In the genomic region with DNA sequence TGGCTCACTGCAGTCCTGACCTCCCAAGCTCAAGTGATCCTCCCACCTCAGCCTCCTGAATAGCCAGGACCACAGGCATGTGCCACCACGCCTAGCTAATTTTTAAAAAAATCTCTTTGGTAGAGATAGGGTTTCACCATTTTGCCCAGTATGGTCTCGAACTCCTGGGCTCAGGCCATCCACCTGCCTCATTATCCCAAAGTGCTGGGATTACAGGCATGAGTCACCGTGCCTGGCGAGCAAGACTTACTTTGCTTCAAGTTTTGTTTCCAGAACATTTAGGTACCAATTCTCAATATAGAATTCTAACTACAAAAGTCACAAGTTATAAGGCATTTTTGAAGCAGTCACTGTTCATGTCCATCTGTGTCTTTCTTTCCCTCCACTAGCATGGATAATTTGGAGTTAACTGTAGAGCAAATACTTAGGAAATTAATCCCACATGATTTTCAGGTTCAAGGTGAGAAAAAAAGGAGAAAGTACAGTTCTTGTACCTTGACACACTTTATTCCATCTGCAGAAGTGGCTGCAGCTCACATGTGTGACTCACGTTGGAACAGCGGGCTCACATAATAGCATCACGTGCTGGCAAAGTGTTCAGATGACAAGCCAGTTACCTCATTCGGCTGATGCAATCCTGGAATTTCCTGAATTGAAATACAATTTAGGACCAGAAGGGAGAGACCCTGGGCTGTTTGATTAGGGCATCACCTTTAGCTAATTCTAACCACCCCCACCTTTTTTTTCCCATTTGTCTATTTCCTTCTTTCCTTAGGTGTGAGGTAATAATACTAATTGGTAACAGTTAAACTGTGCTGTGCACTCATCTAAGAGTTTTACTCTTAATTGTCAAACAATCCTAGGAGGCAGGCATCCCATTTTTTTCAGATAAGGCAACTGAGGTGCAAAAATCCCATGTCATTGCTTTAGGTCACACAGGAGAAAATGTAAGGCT, we compare ENCODE assay signal across 1 cellular context.
TF ChIP-seq lines count a peak whose summit lies in the region.

No MANE protein-coding gene starts in this region.

TF ChIP-seq in K562, 482 proteins besides CTCF, POLR2A, EP300 and RAD21 (continued from another document and continues in another):
- TF ChIP-seq ZNF318 (IDR thresholded peaks at IDR 0.05; ENCODE audit: borderline replicate concordance in 1 of 2, low read depth in 1 of 2) (peak in 1 of 2 experiments; percentile 99; a peak in 2 of 4 replicates), REST (CRISPR knock-in tag; IDR thresholded peaks at IDR 0.05; ENCODE audit: low read depth) (no peak), ZNF3 (CRISPR knock-in tag; IDR thresholded peaks at IDR 0.05) (no peak), ZNF217 (CRISPR knock-in tag; IDR thresholded peaks at IDR 0.05) (no peak), NR3C1 (CRISPR knock-in tag; IDR thresholded peaks at IDR 0.05) (no peak), HDAC2 (IDR thresholded peaks at IDR 0.05) (no peak), ZNF280A (IDR thresholded peaks at IDR 0.05; ENCODE audit: low read depth, partially characterized antibody) (no peak), ZNF239 (CRISPR knock-in tag; IDR thresholded peaks at IDR 0.05) (peak; percentile 64; the same call in 1 of the 2 replicates), MAFG (tag; conservative IDR thresholded peaks at IDR 0.05) (no peak), ZBTB33 (CRISPR knock-in tag; IDR thresholded peaks at IDR 0.05) (no peak), TOE1 (IDR thresholded peaks at IDR 0.05; ENCODE audit: borderline replicate concordance) (peak; percentile 81; the same call in 1 of the 2 replicates), TOE1 (CRISPR knock-in tag; IDR thresholded peaks at IDR 0.05; ENCODE audit: borderline replicate concordance, low read depth) (no peak), NEUROD1 (IDR thresholded peaks at IDR 0.05; ENCODE audit: borderline replicate concordance, low read depth, low read length, partially characterized antibody) (peak; percentile 48), ZKSCAN8 (CRISPR knock-in tag; IDR thresholded peaks at IDR 0.05) (peak; percentile 80), ZC3H11A (IDR thresholded peaks at IDR 0.05; ENCODE audit: low read depth, low read length) (no peak), ZNF512 (tag; IDR thresholded peaks at IDR 0.05) (no peak), TFAM (CRISPR knock-in tag; conservative IDR thresholded peaks at IDR 0.05) (no peak), ZBTB49 (CRISPR knock-in tag; IDR thresholded peaks at IDR 0.05; ENCODE audit: borderline replicate concordance) (no peak), COPS2 (conservative IDR thresholded peaks at IDR 0.05) (no peak), L3MBTL2 (IDR thresholded peaks at IDR 0.05) (peak; percentile 98), BMI1 (IDR thresholded peaks at IDR 0.05; ENCODE audit: low read length) (no peak), CBX5 (IDR thresholded peaks at IDR 0.05; ENCODE audit: borderline replicate concordance, low read depth) (no peak)
- TF ChIP-seq, protein P1, sequence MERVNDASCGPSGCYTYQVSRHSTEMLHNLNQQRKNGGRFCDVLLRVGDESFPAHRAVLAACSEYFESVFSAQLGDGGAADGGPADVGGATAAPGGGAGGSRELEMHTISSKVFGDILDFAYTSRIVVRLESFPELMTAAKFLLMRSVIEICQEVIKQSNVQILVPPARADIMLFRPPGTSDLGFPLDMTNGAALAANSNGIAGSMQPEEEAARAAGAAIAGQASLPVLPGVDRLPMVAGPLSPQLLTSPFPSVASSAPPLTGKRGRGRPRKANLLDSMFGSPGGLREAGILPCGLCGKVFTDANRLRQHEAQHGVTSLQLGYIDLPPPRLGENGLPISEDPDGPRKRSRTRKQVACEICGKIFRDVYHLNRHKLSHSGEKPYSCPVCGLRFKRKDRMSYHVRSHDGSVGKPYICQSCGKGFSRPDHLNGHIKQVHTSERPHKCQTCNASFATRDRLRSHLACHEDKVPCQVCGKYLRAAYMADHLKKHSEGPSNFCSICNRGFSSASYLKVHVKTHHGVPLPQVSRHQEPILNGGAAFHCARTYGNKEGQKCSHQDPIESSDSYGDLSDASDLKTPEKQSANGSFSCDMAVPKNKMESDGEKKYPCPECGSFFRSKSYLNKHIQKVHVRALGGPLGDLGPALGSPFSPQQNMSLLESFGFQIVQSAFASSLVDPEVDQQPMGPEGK (CRISPR knock-in tag; IDR thresholded peaks at IDR 0.05; ENCODE audit: borderline replicate concordance): no peak
- TF ChIP-seq, protein P2, sequence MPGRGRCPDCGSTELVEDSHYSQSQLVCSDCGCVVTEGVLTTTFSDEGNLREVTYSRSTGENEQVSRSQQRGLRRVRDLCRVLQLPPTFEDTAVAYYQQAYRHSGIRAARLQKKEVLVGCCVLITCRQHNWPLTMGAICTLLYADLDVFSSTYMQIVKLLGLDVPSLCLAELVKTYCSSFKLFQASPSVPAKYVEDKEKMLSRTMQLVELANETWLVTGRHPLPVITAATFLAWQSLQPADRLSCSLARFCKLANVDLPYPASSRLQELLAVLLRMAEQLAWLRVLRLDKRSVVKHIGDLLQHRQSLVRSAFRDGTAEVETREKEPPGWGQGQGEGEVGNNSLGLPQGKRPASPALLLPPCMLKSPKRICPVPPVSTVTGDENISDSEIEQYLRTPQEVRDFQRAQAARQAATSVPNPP (IDR thresholded peaks at IDR 0.05; ENCODE audit: borderline replicate concordance, insufficient read depth, insufficient read length): no peak
